In genomic region chr3:10492351-10493201, GRCh38 we compare ENCODE assay signal across 19 cellular contexts. TPM values are rescaled to one million over a fixed set of nuclear protein-coding genes. Genes with fewer than 3 reads are reported as not detected.
"Had no signal": no experiment of that assay in that cellular context is flagged by ENCODE, and none has a peak within 500 bp of the region (broad histone marks: within the 10 kb centered on the region; RNA-seq: fewer than 3 reads in every experiment).

No MANE protein-coding gene starts in this region.

- H3K4me3 ChIP-seq: gastrocnemius medialis, pancreas, psoas muscle, right atrium auricular region, tibial artery had no signal

- H3K4me1 ChIP-seq: pancreas, tibial artery had no signal

- H3K36me3 ChIP-seq: gastrocnemius medialis, neutrophil, pancreas, right atrium auricular region, tibial artery had no signal

- H3K27me3 ChIP-seq: gastrocnemius medialis, neutrophil, pancreas, right atrium auricular region had no signal

- ATAC-seq: esophagus mucosa; gastrocnemius medialis; natural killer cell treated with Interleukin-12 subunit alpha and Interleukin-12 subunit beta and Interleukin-15 and Interleukin-18, amount 100 ng/mL, for 72 hours; pancreas; psoas muscle had no signal

- H3K27ac ChIP-seq: gastrocnemius medialis, neutrophil, pancreas, psoas muscle, right atrium auricular region, tibial artery had no signal

- DNase-seq: activated naive CD4-positive, alpha-beta T cell treated with Interleukin-2 at 50 U/mL for 16 hours; activated naive CD8-positive, alpha-beta T cell treated with anti-CD3 and anti-CD28 coated beads for 36 hours; activated T-cell treated with anti-CD3 and anti-CD28 coated beads, Interleukin-2, amount 50 U/mL, for 24 hours; effector memory CD4-positive, alpha-beta T cell; gastrocnemius medialis; head of caudate nucleus; hypothalamus; pancreas; T-helper 9 cell; tibial artery had no signal

- H3K9me3 ChIP-seq: gastrocnemius medialis, neutrophil, pancreas, psoas muscle, right atrium auricular region, tibial artery had no signal

- FAIRE-seq: bronchial epithelial cell, endothelial cell of umbilical vein, pancreas had no signal

RNA-seq across cellular contexts. Expression of gene ATP2B2, which starts 12.8 kb away (rescaled TPM):
- total RNA-seq: activated naive CD8-positive, alpha-beta T cell treated with anti-CD3 and anti-CD28 coated beads for 36 hours; bronchial epithelial cell; endothelial cell of umbilical vein; natural killer cell treated with Interleukin-12 subunit alpha and Interleukin-12 subunit beta and Interleukin-15 and Interleukin-18, amount 100 ng/mL, for 72 hours; T-helper 1 cell treated with Interleukin-12 subunit alpha and Interleukin-12 subunit beta and Interleukin-4 antibody, amounts not matched to agents 30 ng/mL and 1 ng/mL, for 36 hours; ureter had no signal
- polyA plus RNA-seq: endothelial cell of umbilical vein had no signal
